In genomic region chr12:52870361-52871290, GRCh38 we compare ENCODE assay signal across 8 cellular contexts. TPM values are rescaled to one million over a fixed set of nuclear protein-coding genes. Genes with fewer than 3 reads are reported as not detected.
DNase-seq lines count a peak whose midpoint lies in the region; ATAC-seq and TF ChIP-seq lines count a peak whose summit lies in the region.

No MANE protein-coding gene starts in this region.

- H3K4me1 ChIP-seq in OCI-LY7 (ENCODE audit: insufficient read depth, low read length, poor library complexity, severe bottlenecking) = peaks cover 17% of the 10 kb centered on the region
- H3K4me1 ChIP-seq in gastroesophageal sphincter = peaks cover 0 to 48% (median 9%) of the 10 kb centered on the region in 3 donors
- H3K4me1 ChIP-seq in prostate gland (replicated peaks) = no peaks in the 10 kb centered on the region

- no peak for TF ChIP-seq EP300 in gastroesophageal sphincter (IDR thresholded peaks at IDR 0.05)

- H3K9me3 ChIP-seq in OCI-LY7 (ENCODE audit: low read length) (no peaks in the 10 kb centered on the region), gastroesophageal sphincter (no peaks in the 10 kb centered on the region), prostate gland (no peaks in the 10 kb centered on the region)

- no peaks in the 10 kb centered on the region for H4K20me1 ChIP-seq in OCI-LY7 (ENCODE audit: insufficient read depth, low read length)

- CTCF ChIA-PET in OCI-LY7 (lab: Charles Lee; ENCODE audit: unreplicated experiment) = interaction anchor here (0.5 to 1.4 kb wide), 4 partner anchors 9 to 287 kb away, joined by 3 to 11 read pairs (median 4); no protein-coding TSS in a partner anchor

- POLR2A ChIA-PET in OCI-LY7 (lab: Charles Lee) = no interaction called here

- H3K36me3 ChIP-seq in OCI-LY7 (ENCODE audit: insufficient read depth, low read length) (no peaks in the 10 kb centered on the region), gastroesophageal sphincter (no peaks in the 10 kb centered on the region), prostate gland (no peaks in the 10 kb centered on the region)

- H3K4me3 ChIP-seq in OCI-LY7 (ENCODE audit: low read depth, low read length, poor library complexity, severe bottlenecking) (no peak overlapping the region), gastroesophageal sphincter (no peak overlapping the region), prostate gland (no peak overlapping the region)

- H3K27me3 ChIP-seq in gastroesophageal sphincter (no peaks in the 10 kb centered on the region), prostate gland (replicated peaks; ENCODE audit: insufficient read depth) (no peaks in the 10 kb centered on the region)

- intact Hi-C loops in OCI-LY7 (cut with micrococcal nuclease; ENCODE audit: unreplicated experiment) (loop anchor here (2.0 kb wide), 1 partner anchor 288 kb away; no protein-coding TSS in a partner anchor), prostate gland (cut with DNase I) (loop anchor here (2.0 to 5.0 kb wide), 2 partner anchors 288 to 498 kb away; no protein-coding TSS in a partner anchor)

- BruUV-seq in OCI-LY7 (replicated peaks; lab: Mats Ljungman, UMichigan) = no TSS peak

- TF ChIP-seq CTCF in OCI-LY7 (conservative IDR thresholded peaks at IDR 0.05; ENCODE audit: low read length) = peak; percentile 96
- TF ChIP-seq CTCF in gastroesophageal sphincter (IDR thresholded peaks at IDR 0.05) = peak in 3 of 4 experiments; percentile 42 to 76 (median 55)
- TF ChIP-seq CTCF in prostate gland (IDR thresholded peaks at IDR 0.05) = peak; percentile 30 to 87 (median 64)

- H3K4me2 ChIP-seq in OCI-LY7 (ENCODE audit: low read length) = peak overlapping the region; percentile 59

- ATAC-seq in HG02798 (IDR thresholded peaks at IDR 0.05; ENCODE audit: poor library complexity, unreplicated experiment) (peak; percentile 57), gastroesophageal sphincter (no peak), GM19395 (IDR thresholded peaks at IDR 0.05; ENCODE audit: unreplicated experiment) (no peak)

- DNase-seq in NCI-H82 (lab: John Stamatoyannopoulos, UW) (peak; percentile 72), NCI-H82 treated with DMSO at 0.1 percent for 48 hours (lab: John Stamatoyannopoulos, UW; ENCODE audit: unreplicated experiment) (no peak), OCI-LY7 (ENCODE audit: low spot score) (peak; percentile 65), prostate gland (ENCODE audit: low spot score) (peak; percentile 46)
- peak; percentile 44 to 62 for DNase-seq in activated T-helper 1 cell treated with anti-CD3 and anti-CD28 coated beads, Interleukin-2, amount 50 U/mL, for 16 hours (ENCODE audit: low read depth in 1 of 2, low spot score in 1 of 2)

- H3K9me2 ChIP-seq in OCI-LY7 (ENCODE audit: insufficient read depth, low read length) = no peaks in the 10 kb centered on the region

- no peaks in the 10 kb centered on the region for H3K79me2 ChIP-seq in OCI-LY7 (ENCODE audit: insufficient read depth, low read depth, low read length)

- TF ChIP-seq POLR2A in gastroesophageal sphincter (IDR thresholded peaks at IDR 0.05) = no peak
- TF ChIP-seq POLR2A in prostate gland (IDR thresholded peaks at IDR 0.05) = peak; percentile 9

- H2AFZ ChIP-seq in OCI-LY7 (ENCODE audit: low read length) = no peak overlapping the region

- WGBS in gastroesophageal sphincter (ENCODE audit: low coverage in 1 of 2), 2 donors = 40 to 48% methylated on average over 1 to 3 of the region's 14 CpGs
- 32% methylated on average over 14 of the region's 14 CpGs for WGBS in prostate gland

- H3K27ac ChIP-seq in OCI-LY7 (ENCODE audit: low read depth, low read length, poor library complexity, severe bottlenecking) (no peak overlapping the region), gastroesophageal sphincter (peak overlapping the region in 3 of 4 donors; percentile 37 to 84 (median 54)), prostate gland (peak overlapping the region; percentile 42 to 43)

RNA-seq across cellular contexts. Expression of gene KRT78, which starts 21.8 kb away (rescaled TPM):
- not detected in 2 replicates for total RNA-seq in OCI-LY7 (2014; rRNA removed; shearing (Covaris generic))
- total RNA-seq in OCI-LY7 (2022) (not detected in 2 replicates), gastroesophageal sphincter (1 to 10 TPM in 3 of 4 donors, under 1 TPM in 1; 0.27 to 9.5 (median 1.5) TPM), prostate gland (1 to 10 TPM in 1 of 2 donors, not detected in 1; 1.0 TPM)

RNA-seq across cellular contexts. Expression of gene KRT8, which starts 34.2 kb away (rescaled TPM):
- 0.16 TPM in 1 of 2 replicates, not detected in the other for total RNA-seq in OCI-LY7 (2014; rRNA removed; shearing (Covaris generic))
- total RNA-seq in OCI-LY7 (2022) = 0.89 TPM in 2 replicates
- total RNA-seq in gastroesophageal sphincter = 100 to 1,000 TPM in 3 of 4 donors, 10 to 100 TPM in 1; 72.0 to 565 (median 255) TPM
- total RNA-seq in prostate gland = 100 to 1,000 TPM; 182 to 536 TPM

RNA-seq across cellular contexts. Expression of gene KRT79, which starts 36.5 kb away (rescaled TPM):
- total RNA-seq in OCI-LY7 (2014; rRNA removed; shearing (Covaris generic)) = not detected in 2 replicates
- total RNA-seq in OCI-LY7 (2022) (not detected in 2 replicates), gastroesophageal sphincter (not detected), prostate gland (not detected)

RNA-seq across cellular contexts. Expression of gene KRT4, which starts 56.7 kb away (rescaled TPM):
- total RNA-seq in OCI-LY7 (2014; rRNA removed; shearing (Covaris generic)) = not detected in 2 replicates
- total RNA-seq in OCI-LY7 (2022) (not detected in 2 replicates), gastroesophageal sphincter (100 to 1,000 TPM in 1 of 4 donors, 10 to 100 TPM in 1, 1 to 10 TPM in 2; 3.5 to 227 (median 10.8) TPM), prostate gland (10 to 100 TPM in 1 of 2 donors, 1 to 10 TPM in 1; 6.4 to 12.7 TPM)

Comparison
In these comparisons a context has a peak if more than half of its experiments do, and no peak if none do; other contexts are left out.
1. RNA of gene KRT8, which starts 34.2 kb away (total RNA-seq): 182 to 536 TPM in prostate gland and 72.0 to 565 TPM in gastroesophageal sphincter; 0.16 to 0.89 TPM in OCI-LY7; every median in the first group is over 10 times any median in the second.
2. Peak in every context shown above with its lines, with median percentiles within 50 percentile points of each other: CTCF ChIP-seq.